Comparison of ENCODE assay signal across 1 cellular context in the genomic region with DNA sequence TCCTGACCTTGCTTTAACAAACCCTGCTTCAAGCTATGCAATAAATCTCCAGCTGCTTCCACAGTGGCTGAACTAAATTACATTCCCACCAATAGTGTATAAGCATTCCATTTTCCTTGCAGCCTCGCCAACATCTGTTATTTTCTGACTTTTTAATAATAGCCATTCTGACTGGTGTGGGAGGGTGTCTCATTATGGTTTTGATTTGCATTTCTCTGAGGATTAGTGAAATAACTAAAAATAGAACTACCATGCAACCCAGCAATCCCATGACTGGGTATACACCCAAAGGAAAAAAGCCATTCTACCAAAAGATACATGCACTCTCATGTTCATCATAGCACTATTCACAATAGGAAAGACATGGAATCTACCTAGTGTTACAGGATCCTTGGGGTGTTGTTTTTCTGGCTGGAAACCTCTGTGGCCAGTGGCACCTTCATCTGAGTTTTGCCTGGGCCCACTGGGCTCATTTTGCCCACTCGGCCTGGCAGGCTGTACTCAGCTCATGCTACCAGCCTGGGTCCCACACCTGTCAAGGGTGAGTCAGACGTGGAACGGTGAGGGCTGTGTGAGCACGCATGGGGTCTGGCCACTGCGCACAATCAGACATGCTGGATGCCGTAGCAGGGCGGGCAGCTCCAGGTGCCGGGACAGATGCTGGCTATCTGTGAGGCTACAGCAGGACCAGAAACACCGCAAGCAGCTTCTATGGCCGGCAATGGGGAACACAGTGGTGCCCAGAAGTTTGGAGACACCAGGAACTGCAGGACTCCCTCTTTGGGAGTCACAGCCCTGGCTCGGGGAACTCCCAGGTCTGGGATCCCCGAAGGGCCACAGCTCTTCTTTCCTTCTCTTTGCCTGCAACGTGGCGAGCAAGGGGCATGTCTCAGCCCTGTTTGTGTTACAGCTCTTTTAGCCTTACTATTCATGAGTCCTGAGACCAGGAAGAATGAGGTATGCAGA.
TF ChIP-seq lines count a peak whose summit lies in the region.

No MANE protein-coding gene starts in this region.

TF ChIP-seq in GM23338, 12 proteins besides CTCF, POLR2A, EP300 and RAD21 (continued from another document):
- TF ChIP-seq JUNB (IDR thresholded peaks at IDR 0.05; ENCODE audit: unreplicated experiment) (no peak), STAT1 (IDR thresholded peaks at IDR 0.05; ENCODE audit: unreplicated experiment) (no peak), EZH2 (IDR thresholded peaks at IDR 0.05; ENCODE audit: low read depth, unreplicated experiment) (no peak), CREB1 (CRISPR knock-in tag; IDR thresholded peaks at IDR 0.05; ENCODE audit: low read depth) (no peak), NANOG (IDR thresholded peaks at IDR 0.05; ENCODE audit: borderline replicate concordance) (no peak)
- TF ChIP-seq, protein P1, sequence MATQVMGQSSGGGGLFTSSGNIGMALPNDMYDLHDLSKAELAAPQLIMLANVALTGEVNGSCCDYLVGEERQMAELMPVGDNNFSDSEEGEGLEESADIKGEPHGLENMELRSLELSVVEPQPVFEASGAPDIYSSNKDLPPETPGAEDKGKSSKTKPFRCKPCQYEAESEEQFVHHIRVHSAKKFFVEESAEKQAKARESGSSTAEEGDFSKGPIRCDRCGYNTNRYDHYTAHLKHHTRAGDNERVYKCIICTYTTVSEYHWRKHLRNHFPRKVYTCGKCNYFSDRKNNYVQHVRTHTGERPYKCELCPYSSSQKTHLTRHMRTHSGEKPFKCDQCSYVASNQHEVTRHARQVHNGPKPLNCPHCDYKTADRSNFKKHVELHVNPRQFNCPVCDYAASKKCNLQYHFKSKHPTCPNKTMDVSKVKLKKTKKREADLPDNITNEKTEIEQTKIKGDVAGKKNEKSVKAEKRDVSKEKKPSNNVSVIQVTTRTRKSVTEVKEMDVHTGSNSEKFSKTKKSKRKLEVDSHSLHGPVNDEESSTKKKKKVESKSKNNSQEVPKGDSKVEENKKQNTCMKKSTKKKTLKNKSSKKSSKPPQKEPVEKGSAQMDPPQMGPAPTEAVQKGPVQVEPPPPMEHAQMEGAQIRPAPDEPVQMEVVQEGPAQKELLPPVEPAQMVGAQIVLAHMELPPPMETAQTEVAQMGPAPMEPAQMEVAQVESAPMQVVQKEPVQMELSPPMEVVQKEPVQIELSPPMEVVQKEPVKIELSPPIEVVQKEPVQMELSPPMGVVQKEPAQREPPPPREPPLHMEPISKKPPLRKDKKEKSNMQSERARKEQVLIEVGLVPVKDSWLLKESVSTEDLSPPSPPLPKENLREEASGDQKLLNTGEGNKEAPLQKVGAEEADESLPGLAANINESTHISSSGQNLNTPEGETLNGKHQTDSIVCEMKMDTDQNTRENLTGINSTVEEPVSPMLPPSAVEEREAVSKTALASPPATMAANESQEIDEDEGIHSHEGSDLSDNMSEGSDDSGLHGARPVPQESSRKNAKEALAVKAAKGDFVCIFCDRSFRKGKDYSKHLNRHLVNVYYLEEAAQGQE (IDR thresholded peaks at IDR 0.05; ENCODE audit: unreplicated experiment): no peak
TF ChIP-seq in GM23338: peak in this region for 0.
